Comparison of ENCODE assay signal across 9 cellular contexts in genomic region chr11:48081151-48082010, GRCh38.
DNase-seq lines count a peak whose midpoint lies in the region; ATAC-seq and TF ChIP-seq lines count a peak whose summit lies in the region.
"Had no signal": no experiment of that assay in that cellular context is flagged by ENCODE, and none has a peak within 500 bp of the region (broad histone marks: within the 10 kb centered on the region; RNA-seq: fewer than 3 reads in every experiment).

No MANE protein-coding gene starts in this region.

- H3K9me3 ChIP-seq in adrenal gland (replicated peaks in 1 of 3) (no peaks in the 10 kb centered on the region), spleen (no peaks in the 10 kb centered on the region)

- TF ChIP-seq POLR2A in adrenal gland (IDR thresholded peaks at IDR 0.05) (no peak), spleen (IDR thresholded peaks at IDR 0.05) (no peak)

- H3K4me1 ChIP-seq in adrenal gland (replicated peaks in 1 of 2) (peaks cover 0 to 12% of the 10 kb centered on the region in 2 donors), spleen (peaks cover 7 to 73% (median 41%) of the 10 kb centered on the region in 6 donors)

- H3K36me3 ChIP-seq in adrenal gland (replicated peaks in 1 of 2) (no peaks in the 10 kb centered on the region), spleen (peaks cover 0 to 8% (median 0%) of the 10 kb centered on the region in 6 donors)

- no peak overlapping the region for H3K4me3 ChIP-seq in adrenal gland
- no peak overlapping the region for H3K4me3 ChIP-seq in spleen

- ATAC-seq in GM21528 (IDR thresholded peaks at IDR 0.05; ENCODE audit: low FRiP score, unreplicated experiment) = no peak

- TF ChIP-seq CTCF in adrenal gland (IDR thresholded peaks at IDR 0.05) (no peak), spleen (IDR thresholded peaks at IDR 0.05 in 8 of 11, conservative IDR thresholded peaks at IDR 0.05 in 3 of 11) (no peak)

- H3K27me3 ChIP-seq in adrenal gland (no peaks in the 10 kb centered on the region), spleen (replicated peaks in 1 of 7) (no peaks in the 10 kb centered on the region)

- 40 to 51% (median 45%) methylated on average over 12 to 19 of the region's 19 CpGs for WGBS in adrenal gland, 4 donors
- 20 to 44% (median 27%) methylated on average over 17 to 19 of the region's 19 CpGs for WGBS in spleen, 5 donors

- H3K27ac ChIP-seq in adrenal gland (peak overlapping the region in 1 of 5 donors; percentile 60), spleen (peak overlapping the region; percentile 15 to 75 (median 60))
- H3K27ac ChIP-seq: C4-2B had no signal

- intact Hi-C loops in adrenal gland (cut with DNase I) (no loop called here), spleen (cut with DNase I; ENCODE audit: low total_unique reads) (no loop called here)

- peak; percentile 18 for DNase-seq in activated T-cell treated with anti-CD3 and anti-CD28 coated beads for 48 hours (ENCODE audit: low read depth)
- DNase-seq in activated T-cell treated with anti-CD3 and anti-CD28 coated beads for 4 hours = no peak
- peak; percentile 33 to 68 (median 53) for DNase-seq in adrenal gland
- peak in 37 of 51 donors; percentile 33 to 86 (median 70) for DNase-seq in hypothalamus (lab: John Stamatoyannopoulos, UW)
- DNase-seq in spleen = peak; percentile 79
- no peak for DNase-seq in NCI-H82 (lab: John Stamatoyannopoulos, UW)
- no peak for DNase-seq in NCI-H1694 (lab: John Stamatoyannopoulos, UW)

Comparison
In these comparisons a context has a peak if more than half of its experiments do, and no peak if none do; other contexts are left out.
1. DNase-seq: peak in activated T-cell treated with anti-CD3 and anti-CD28 coated beads for 48 hours (single experiment), adrenal gland (7 of 7), hypothalamus (37 of 51) and spleen (single experiment); none in activated T-cell treated with anti-CD3 and anti-CD28 coated beads for 4 hours (single experiment), NCI-H82 (single experiment) and NCI-H1694 (single experiment).